ENCODE assay signal across 13 cellular contexts in the genomic region with DNA sequence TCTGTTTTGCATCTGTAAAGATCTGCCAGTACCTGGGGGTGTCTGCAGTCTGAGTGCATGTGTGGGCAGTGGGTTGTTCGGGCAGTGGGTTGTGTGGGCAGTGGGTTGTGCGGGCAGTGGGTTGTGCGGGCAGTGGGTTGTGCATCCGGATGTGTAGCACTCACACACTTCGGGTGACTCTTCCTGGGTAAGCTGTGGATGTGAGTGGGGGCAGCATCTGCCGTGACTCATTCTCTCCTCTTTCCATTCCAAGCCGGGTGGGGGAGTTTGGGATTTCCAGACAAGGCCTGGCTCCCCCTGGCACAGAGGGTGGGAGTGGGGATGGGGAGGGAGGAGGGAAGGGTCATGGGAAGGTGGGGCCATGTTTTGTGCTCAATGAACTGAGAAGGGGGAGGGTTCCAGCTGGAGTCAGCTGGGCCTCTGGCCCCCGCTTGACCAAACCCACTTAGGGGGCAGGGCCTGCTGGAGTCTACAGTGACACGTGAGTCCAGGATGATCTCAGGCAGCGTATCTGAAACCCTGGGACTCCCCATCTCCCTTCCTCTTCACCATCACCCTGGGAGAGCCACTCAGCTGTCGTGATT. TPM values are rescaled to one million over a fixed set of nuclear protein-coding genes. Genes with fewer than 3 reads are reported as not detected.
DNase-seq lines count a peak whose midpoint lies in the region; ATAC-seq, FAIRE-seq and TF ChIP-seq lines count a peak whose summit lies in the region.
"Had no signal": no experiment of that assay in that cellular context is flagged by ENCODE, and none has a peak within 500 bp of the region (broad histone marks: within the 10 kb centered on the region; RNA-seq: fewer than 3 reads in every experiment).

No MANE protein-coding gene starts in this region.

- H3K4me3 ChIP-seq in HepG2 (replicated peaks in 1 of 3; ENCODE audit: insufficient read depth in 1 of 3, low read depth in 2 of 3, low read length in 3 of 3) (no peak overlapping the region), right lobe of liver (no peak overlapping the region), endodermal cell (ENCODE audit: low read length) (no peak overlapping the region)

- in situ Hi-C loops in HepG2 (cut with HindIII; ENCODE audit: extremely low pct_ligation_motif_present, low pct_unique_long_range_greater_than_20kb) = no loop called here

- no peak overlapping the region for H3K9ac ChIP-seq in HepG2 (ENCODE audit: insufficient read depth, low read depth, low read length)
- no peak overlapping the region for H3K9ac ChIP-seq in endodermal cell (ENCODE audit: extremely low read depth, low read length, poor library complexity, severe bottlenecking)

- DNase-seq in HepG2 (ENCODE audit: low spot score) (no peak), right lobe of liver (no peak), endodermal cell (no peak), middle frontal gyrus (ENCODE audit: extremely low spot score, low spot score) (peak; percentile 56), SHP77 treated with DMSO at 0.1 percent for 48 hours (lab: John Stamatoyannopoulos, UW) (no peak), SKM-1 (lab: John Stamatoyannopoulos, UW; ENCODE audit: unreplicated experiment) (no peak), SHP77 (lab: John Stamatoyannopoulos, UW) (no peak)
- no peak for DNase-seq in effector memory CD8-positive, alpha-beta T cell
- DNase-seq: activated CD4-positive, alpha-beta T cell treated with anti-CD3 and anti-CD28 coated beads for 48 hours; activated naive CD4-positive, alpha-beta T cell; GOT3; SIG-M5 had no signal

- H3K4me1 Mint-ChIP-seq in endodermal cell = peaks cover 21% of the 10 kb centered on the region
- no peaks in the 10 kb centered on the region for H3K4me1 Mint-ChIP-seq in effector memory CD8-positive, alpha-beta T cell (ENCODE audit: low read depth in 2 of 2)

- no peaks in the 10 kb centered on the region for H3K9me3 ChIP-seq in HepG2 (ENCODE audit: low read length)
- H3K9me3 ChIP-seq in right lobe of liver = no peaks in the 10 kb centered on the region
- no peaks in the 10 kb centered on the region for H3K9me3 ChIP-seq in endodermal cell (ENCODE audit: control insufficient read depth, low read length)

- TF ChIP-seq RAD21 in HepG2 (CRISPR knock-in tag; IDR thresholded peaks at IDR 0.05) = no peak

- H3K36me3 Mint-ChIP-seq in endodermal cell (ENCODE audit: low read depth) = no peaks in the 10 kb centered on the region
- peaks cover 4% of the 10 kb centered on the region for H3K36me3 Mint-ChIP-seq in effector memory CD8-positive, alpha-beta T cell (ENCODE audit: insufficient read depth)

- TF ChIP-seq POLR2A in HepG2 (IDR thresholded peaks at IDR 0.05; ENCODE audit: insufficient read depth in 1 of 2, low read depth in 2 of 2, low read length in 2 of 2) = no peak
- no peak for TF ChIP-seq POLR2A in right lobe of liver (IDR thresholded peaks at IDR 0.05)

- POLR2A ChIA-PET in HepG2 (lab: Yijun Ruan, JAX) = no interaction called here

- H3K36me3 ChIP-seq in HepG2 (replicated peaks in 1 of 2; ENCODE audit: control insufficient read depth in 1 of 2, insufficient read depth in 2 of 2, low read length in 2 of 2) (no peaks in the 10 kb centered on the region), right lobe of liver (no peaks in the 10 kb centered on the region), endodermal cell (ENCODE audit: control insufficient read depth, insufficient read depth, low read length) (no peaks in the 10 kb centered on the region)

- CTCF ChIA-PET in HepG2 (lab: Yijun Ruan, JAX; ENCODE audit: low intra/inter-chr PET ratio, low total read pairs) = no interaction called here

- H2AFZ ChIP-seq in HepG2 (ENCODE audit: low read length) = no peak overlapping the region

- no peaks in the 10 kb centered on the region for H4K20me1 ChIP-seq in HepG2 (ENCODE audit: insufficient read depth, low read length)

- H3K4me3 Mint-ChIP-seq in endodermal cell = no peak overlapping the region
- H3K4me3 Mint-ChIP-seq in effector memory CD8-positive, alpha-beta T cell = no peak overlapping the region

- peaks cover 53% of the 10 kb centered on the region for H3K4me1 ChIP-seq in HepG2 (ENCODE audit: insufficient read depth, low read length)
- no peaks in the 10 kb centered on the region for H3K4me1 ChIP-seq in right lobe of liver
- H3K4me1 ChIP-seq in endodermal cell (ENCODE audit: control insufficient read depth, insufficient read depth, low read length) = peaks cover 16% of the 10 kb centered on the region

- ATAC-seq in HepG2 (no peak), right lobe of liver (no peak)
- no peak for ATAC-seq in effector memory CD8-positive, alpha-beta T cell (replicated peaks)

- H3K27me3 ChIP-seq in HepG2 (ENCODE audit: control insufficient read depth in 1 of 2, insufficient read depth in 2 of 2, low read length in 2 of 2) (peaks cover 4 to 22% of the 10 kb centered on the region in 2 experiments; a peak in 4 of 5 replicates), right lobe of liver (no peaks in the 10 kb centered on the region), endodermal cell (ENCODE audit: control insufficient read depth, insufficient read depth, low read length, poor library complexity, severe bottlenecking) (no peaks in the 10 kb centered on the region)

- WGBS in HepG2 (ENCODE audit: low lambda C conversion rate) = 33% methylated on average over 8 of the region's 11 CpGs
- 70% methylated on average over 2 of the region's 11 CpGs for WGBS in right lobe of liver (ENCODE audit: insufficient coverage, low coverage, low lambda C conversion rate, missing lambda C conversion rate)
- WGBS in endodermal cell (ENCODE audit: insufficient coverage in 1 of 2, insufficient read length in 1 of 2), 2 experiments = 64 to 90% methylated on average over 2 to 10 of the region's 11 CpGs

- peak overlapping the region; percentile 49; the same call in 1 of the 2 replicates for H3K4me2 ChIP-seq in HepG2 (ENCODE audit: low read depth, low read length)

- TF ChIP-seq CTCF in HepG2 (CRISPR knock-in tag; IDR thresholded peaks at IDR 0.05) (no peak), right lobe of liver (IDR thresholded peaks at IDR 0.05) (no peak), endodermal cell (conservative IDR thresholded peaks at IDR 0.05) (no peak)

- no peaks in the 10 kb centered on the region for H3K9me3 Mint-ChIP-seq in endodermal cell
- no peaks in the 10 kb centered on the region for H3K9me3 Mint-ChIP-seq in effector memory CD8-positive, alpha-beta T cell

- no peak overlapping the region for H3K27ac ChIP-seq in HepG2 (ENCODE audit: extremely low read length, insufficient read depth, low read length)
- H3K27ac ChIP-seq in right lobe of liver = no peak overlapping the region
- peak overlapping the region; percentile 42 for H3K27ac ChIP-seq in endodermal cell (ENCODE audit: low read depth, low read length)

- intact Hi-C loops in HepG2 (cut with micrococcal nuclease; ENCODE audit: unreplicated experiment) = no loop called here
- intact Hi-C loops in right lobe of liver (cut with DNase I) = no loop called here

- peaks cover 49% of the 10 kb centered on the region for H3K27me3 Mint-ChIP-seq in endodermal cell (ENCODE audit: insufficient read depth)
- H3K27me3 Mint-ChIP-seq in effector memory CD8-positive, alpha-beta T cell = peaks cover 22 to 59% of the 10 kb centered on the region in 2 donors

- TF ChIP-seq EP300 in HepG2 (IDR thresholded peaks at IDR 0.05; ENCODE audit: low read depth in 2 of 2, low read length in 2 of 2) (no peak), HepG2 (CRISPR knock-in tag; IDR thresholded peaks at IDR 0.05; ENCODE audit: borderline replicate concordance) (no peak)

- no peaks in the 10 kb centered on the region for H3K79me2 ChIP-seq in HepG2 (ENCODE audit: insufficient read depth, low read length)

- no peak for FAIRE-seq in HepG2 (lab: Jason Lieb, UNC)

- no peak overlapping the region for H3K27ac Mint-ChIP-seq in endodermal cell
- no peak overlapping the region for H3K27ac Mint-ChIP-seq in effector memory CD8-positive, alpha-beta T cell

- BruUV-seq in HepG2 (replicated peaks; lab: Mats Ljungman, UMichigan) = no TSS peak

TF ChIP-seq in HepG2, 621 proteins besides CTCF, POLR2A, EP300 and RAD21 (continues in another document):
- peak; percentile 44; the same call in 1 of the 2 replicates for TF ChIP-seq TFAP4 (IDR thresholded peaks at IDR 0.05; ENCODE audit: borderline replicate concordance, low read depth)

RNA-seq across cellular contexts. Expression of gene CRB2, which starts 8.3 kb away (rescaled TPM):
- total RNA-seq in HepG2 (2016; rRNA removed; fragmentation: Illumina TruSeq; extraction: Trizol) (0.14 and 0.29 TPM in 2 replicates), right lobe of liver (not detected), endodermal cell (1 to 10 TPM in 1 of 2 donors, under 1 TPM in 1; 0.75 to 2.0 TPM)
- not detected in 2 replicates for total RNA-seq in HepG2 (2016; cell fraction: cytosol; rRNA removed; fragmentation: Illumina TruSeq; extraction: Trizol; ENCODE audit: low read depth)
- total RNA-seq in HepG2 (2016; cell fraction: insoluble cytoplasmic fraction; rRNA removed; fragmentation: Illumina TruSeq; extraction: Trizol) = 0.09 and 0.28 TPM in 2 replicates
- 0.03 and 0.12 TPM in 2 replicates for total RNA-seq in HepG2 (2016; cell fraction: membrane; rRNA removed; fragmentation: Illumina TruSeq; extraction: Trizol)
- total RNA-seq in HepG2 (2016; cell fraction: nucleus; rRNA removed; fragmentation: Illumina TruSeq; extraction: Trizol) = 0.28 and 0.37 TPM in 2 replicates
- 0.01 and 0.07 TPM in 2 replicates for polyA plus RNA-seq in HepG2 (2011; rRNA removed)
- polyA plus RNA-seq in HepG2 (2011; cell fraction: cytosol; rRNA removed) = 0.01 TPM in 1 of 2 replicates, not detected in the other
- polyA plus RNA-seq in HepG2 (2011; cell fraction: nucleus; rRNA removed) = 0.11 and 0.16 TPM in 2 replicates
- 0.05 and 0.12 TPM in 2 replicates for polyA plus RNA-seq in HepG2 (2012)
- 0.03 TPM in 1 of 2 replicates, not detected in the other for polyA plus RNA-seq in HepG2 (2016; cell fraction: cytosol; fragmentation: Illumina TruSeq; extraction: Trizol; ENCODE audit: low read depth)
- polyA plus RNA-seq in HepG2 (2016; cell fraction: insoluble cytoplasmic fraction; fragmentation: Illumina TruSeq; extraction: Trizol; ENCODE audit: low read depth) = 0.05 and 0.12 TPM in 2 replicates
- 0.05 and 0.07 TPM in 2 replicates for polyA plus RNA-seq in HepG2 (2016; cell fraction: membrane; fragmentation: Illumina TruSeq; extraction: Trizol; ENCODE audit: low read depth)
- polyA plus RNA-seq in HepG2 (2016; cell fraction: nucleus; fragmentation: Illumina TruSeq; extraction: Trizol; ENCODE audit: insufficient read depth, low read depth) = 0.37 and 0.41 TPM in 2 replicates
- 0.05 and 0.50 TPM in 2 replicates for polyA minus RNA-seq in HepG2 (2011; rRNA and poly(A)+ RNA removed; ENCODE audit: low replicate concordance)
- not detected in 2 replicates for polyA minus RNA-seq in HepG2 (2011; cell fraction: cytosol; rRNA and poly(A)+ RNA removed)
- 0.12 and 0.13 TPM in 2 replicates for polyA minus RNA-seq in HepG2 (2011; cell fraction: nucleus; rRNA and poly(A)+ RNA removed)
- 92.5 TPM for polyA plus RNA-seq in endodermal cell (2013, experiment 1 of 2)
- polyA plus RNA-seq in endodermal cell (2013, experiment 2 of 2) = 79.0 TPM
- total RNA-seq: osteocyte had no signal
